ENCODE assay signal across 14 cellular contexts in the genomic region with DNA sequence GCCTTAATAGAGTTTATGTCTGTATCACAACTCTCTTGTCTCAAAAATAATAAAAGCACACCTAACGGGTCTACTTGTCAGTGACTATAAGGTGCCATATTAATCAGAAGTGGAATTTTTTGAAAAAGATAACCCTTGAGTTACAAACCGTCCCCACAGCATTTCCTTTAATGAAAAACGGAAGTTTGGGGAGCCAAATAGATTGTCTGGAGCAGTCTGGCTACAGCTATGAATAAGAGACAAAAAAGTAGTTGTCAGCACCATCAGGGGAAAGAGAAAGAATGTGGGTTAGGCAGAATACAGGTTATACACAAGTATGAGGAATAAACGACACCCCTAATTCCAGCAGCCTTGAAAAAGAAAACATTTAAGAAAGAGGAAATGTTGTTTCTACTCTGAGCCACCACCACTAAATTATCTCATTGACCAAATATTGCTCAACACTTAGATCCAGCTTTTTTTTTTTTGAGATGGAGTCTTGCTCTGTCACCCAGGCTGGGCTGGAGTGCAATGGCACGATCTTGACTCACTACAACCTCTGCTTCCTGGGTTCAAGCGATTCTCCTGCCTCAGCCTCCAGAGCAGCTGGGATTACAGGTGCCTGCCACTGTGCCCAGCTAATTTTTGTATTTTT. TPM values are rescaled to one million over a fixed set of nuclear protein-coding genes. Genes with fewer than 3 reads are reported as not detected.
DNase-seq lines count a peak whose midpoint lies in the region; ATAC-seq and TF ChIP-seq lines count a peak whose summit lies in the region.
"Had no signal": no experiment of that assay in that cellular context is flagged by ENCODE, and none has a peak within 500 bp of the region (broad histone marks: within the 10 kb centered on the region; RNA-seq: fewer than 3 reads in every experiment).

No MANE protein-coding gene starts in this region.

- H3K4me3 ChIP-seq in fibroblast of villous mesenchyme (ENCODE audit: low read depth, low read length): no peak overlapping the region

- DNase-seq in HFFc6: peak; percentile 28
- DNase-seq in RPMI8226: peak; percentile 55
- DNase-seq in fibroblast of villous mesenchyme (ENCODE audit: low read depth): peak; percentile 44
- no peak for DNase-seq in sciatic nerve (ENCODE audit: low spot score)
- no peak for DNase-seq in stimulated activated CD4-positive, alpha-beta T cell treated with anti-CD3 and anti-CD28 coated beads, Interleukin-12 subunit alpha, Interleukin-12 subunit beta, amount 100 ng/mL, for 4 hours
- DNase-seq in NCI-H446 (lab: John Stamatoyannopoulos, UW): no peak
- no peak for DNase-seq in foreskin melanocyte
- DNase-seq: activated naive CD8-positive, alpha-beta T cell treated with anti-CD3 and anti-CD28 coated beads, Interleukin-2, amount 10 ng/mL, durations not matched to agents 7 days and 5 days; DMS79; effector CD8-positive, alpha-beta T cell; NCI-H1105 treated with DMSO at 0.1 percent for 48 hours; T-cell had no signal

- intact Hi-C loops in sciatic nerve (cut with DNase I): no loop called here

- peak overlapping the region; percentile 7; the same call in 1 of the 2 replicates for H3K4me3 Mint-ChIP-seq in HFFc6
- H3K4me3 Mint-ChIP-seq: activated naive CD8-positive, alpha-beta T cell treated with anti-CD3 and anti-CD28 coated beads, Interleukin-2, amount 10 ng/mL, durations not matched to agents 7 days and 5 days; neural crest cell; T-cell had no signal

- H3K27me3 Mint-ChIP-seq in HFFc6 (ENCODE audit: insufficient read depth): peaks cover 17% of the 10 kb centered on the region

- no peaks in the 10 kb centered on the region for H3K9me3 Mint-ChIP-seq in HFFc6
- H3K9me3 Mint-ChIP-seq: activated naive CD8-positive, alpha-beta T cell treated with anti-CD3 and anti-CD28 coated beads, Interleukin-2, amount 10 ng/mL, durations not matched to agents 7 days and 5 days; neural crest cell had no signal

- ATAC-seq in sciatic nerve (peak; percentile 76), HG03025 (IDR thresholded peaks at IDR 0.05; ENCODE audit: low FRiP score, unreplicated experiment) (no peak)
- ATAC-seq: T-cell had no signal

- H3K27ac Mint-ChIP-seq in HFFc6: no peak overlapping the region
- H3K27ac Mint-ChIP-seq: activated naive CD8-positive, alpha-beta T cell treated with anti-CD3 and anti-CD28 coated beads, Interleukin-2, amount 10 ng/mL, durations not matched to agents 7 days and 5 days; T-cell had no signal

- peaks cover 27% of the 10 kb centered on the region for H3K4me1 Mint-ChIP-seq in HFFc6 (ENCODE audit: low read depth)

- TF ChIP-seq CTCF in HFFc6 (IDR thresholded peaks at IDR 0.05) (no peak), fibroblast of villous mesenchyme (IDR thresholded peaks at IDR 0.05; ENCODE audit: insufficient read depth, low read depth, low read length) (no peak)

- H3K36me3 Mint-ChIP-seq in HFFc6 (ENCODE audit: low read depth): no peaks in the 10 kb centered on the region; the same call in 1 of the 2 replicates
- H3K36me3 Mint-ChIP-seq: activated naive CD8-positive, alpha-beta T cell treated with anti-CD3 and anti-CD28 coated beads, Interleukin-2, amount 10 ng/mL, durations not matched to agents 7 days and 5 days; T-cell had no signal

RNA-seq across cellular contexts. Expression of a gene that starts 29.4 kb away (rescaled TPM):
- total RNA-seq in HFFc6 (2021; fragmentation: NEBNext Ultra II Directional; extraction: Animal tissue kit (Norgen Biotek cat#: 25700)): 10 to 100 TPM; 22.5 to 27.8 (median 25.0) TPM
- 40.6 and 44.0 TPM in 2 replicates for total RNA-seq in fibroblast of villous mesenchyme
- 57.6 TPM for total RNA-seq in sciatic nerve

Comparison
In these comparisons a context has a peak if more than half of its experiments do, and no peak if none do; other contexts are left out.
1. DNase-seq: peak in HFFc6 (single experiment), RPMI8226 (single experiment) and fibroblast of villous mesenchyme (single experiment); none in sciatic nerve (single experiment), stimulated activated CD4-positive, alpha-beta T cell treated with anti-CD3 and anti-CD28 coated beads, Interleukin-12 subunit alpha, Interleukin-12 subunit beta, amount 100 ng/mL, for 4 hours (single experiment), NCI-H446 (0 of 2) and foreskin melanocyte (single experiment).